ENCODE assay signal across 8 cellular contexts in the genomic region with DNA sequence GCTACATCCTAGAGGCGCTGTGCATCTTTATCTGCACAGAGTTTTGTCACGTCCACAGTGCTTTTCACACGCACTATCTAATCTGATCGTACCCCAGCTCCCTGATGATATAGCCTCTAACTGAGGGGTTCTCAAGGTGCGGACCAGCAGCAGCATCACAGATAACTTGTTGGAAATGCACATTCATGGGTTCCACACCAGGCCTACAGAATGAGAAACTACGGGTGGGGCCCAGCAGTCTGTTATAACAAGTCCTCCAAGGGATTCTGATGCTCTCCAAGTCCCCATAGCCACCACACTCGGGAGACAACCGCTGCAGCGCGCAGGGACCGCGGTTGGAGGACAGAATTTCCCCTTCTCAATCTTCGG. TPM values are rescaled to one million over a fixed set of nuclear protein-coding genes. Genes with fewer than 3 reads are reported as not detected.
A peak's percentile ranks its signal among the peaks of the same experiment; 100 is the strongest.
DNase-seq lines count a peak whose midpoint lies in the region; ATAC-seq and TF ChIP-seq lines count a peak whose summit lies in the region.

No MANE protein-coding gene starts in this region.

- POLR2A ChIA-PET in activated CD4-positive, alpha-beta T cell treated with anti-CD3 and anti-CD28 coated beads, Interleukin-2, amount 10 ng/mL, durations not matched to agents 7 days and 5 days (lab: Charles Lee): no interaction called here

- no peak for DNase-seq in activated CD4-positive, alpha-beta T cell treated with anti-CD3 and anti-CD28 coated beads, Interleukin-2, amount 10 ng/mL, durations not matched to agents 7 days and 5 days
- DNase-seq in activated CD4-positive, alpha-beta T cell treated with anti-CD3 and anti-CD28 coated beads for 48 hours: no peak
- DNase-seq in thoracic aorta (ENCODE audit: low spot score) (no peak), SIG-M5 (lab: John Stamatoyannopoulos, UW) (no peak)
- no peak for DNase-seq in activated CD4-positive, CD25-positive, alpha-beta regulatory T cell (lab: John Stamatoyannopoulos, UW)

- peaks cover 11% of the 10 kb centered on the region for H3K36me3 ChIP-seq in thoracic aorta

- H3K4me3 ChIP-seq in thoracic aorta: peak overlapping the region; percentile 97

- H3K27me3 Mint-ChIP-seq in activated CD4-positive, alpha-beta T cell treated with anti-CD3 and anti-CD28 coated beads, Interleukin-2, amount 10 ng/mL, durations not matched to agents 7 days and 5 days: no peaks in the 10 kb centered on the region

- H3K4me3 Mint-ChIP-seq in activated CD4-positive, alpha-beta T cell treated with anti-CD3 and anti-CD28 coated beads, Interleukin-2, amount 10 ng/mL, durations not matched to agents 7 days and 5 days: peak overlapping the region; percentile 94

- H3K4me1 Mint-ChIP-seq in activated CD4-positive, alpha-beta T cell treated with anti-CD3 and anti-CD28 coated beads, Interleukin-2, amount 10 ng/mL, durations not matched to agents 7 days and 5 days: peaks cover 44% of the 10 kb centered on the region

- no peak for TF ChIP-seq CTCF in thoracic aorta (IDR thresholded peaks at IDR 0.05)

- peaks cover 29 to 51% of the 10 kb centered on the region in 2 donors for H3K4me1 ChIP-seq in thoracic aorta (ENCODE audit: control insufficient read depth in 1 of 2, low read depth in 2 of 2)

- H3K27me3 ChIP-seq in layer of hippocampus (ENCODE audit: control insufficient read depth, insufficient read depth, low read length): no peaks in the 10 kb centered on the region
- H3K27me3 ChIP-seq in thoracic aorta (replicated peaks; ENCODE audit: insufficient read depth): no peaks in the 10 kb centered on the region

- CTCF ChIA-PET in activated CD4-positive, alpha-beta T cell treated with anti-CD3 and anti-CD28 coated beads, Interleukin-2, amount 10 ng/mL, durations not matched to agents 7 days and 5 days (lab: Charles Lee): no interaction called here

- no peaks in the 10 kb centered on the region for H3K9me3 ChIP-seq in thoracic aorta

- peaks cover 33% of the 10 kb centered on the region for H3K36me3 Mint-ChIP-seq in activated CD4-positive, alpha-beta T cell treated with anti-CD3 and anti-CD28 coated beads, Interleukin-2, amount 10 ng/mL, durations not matched to agents 7 days and 5 days (ENCODE audit: low read depth)

- H3K27ac ChIP-seq in angular gyrus (ENCODE audit: low read depth, low read length): peak overlapping the region; percentile 100
- peak overlapping the region; percentile 99 for H3K27ac ChIP-seq in layer of hippocampus (ENCODE audit: low read depth, low read length)
- peak overlapping the region; percentile 98 to 99 for H3K27ac ChIP-seq in thoracic aorta

- H3K27ac Mint-ChIP-seq in activated CD4-positive, alpha-beta T cell treated with anti-CD3 and anti-CD28 coated beads, Interleukin-2, amount 10 ng/mL, durations not matched to agents 7 days and 5 days: peak overlapping the region; percentile 98

- no peaks in the 10 kb centered on the region for H3K9me3 Mint-ChIP-seq in activated CD4-positive, alpha-beta T cell treated with anti-CD3 and anti-CD28 coated beads, Interleukin-2, amount 10 ng/mL, durations not matched to agents 7 days and 5 days

- peak; percentile 5 for ATAC-seq in thoracic aorta (ENCODE audit: insufficient number of reproducible peaks, low FRiP score, low read depth)
- no peak for ATAC-seq in HG03439 (IDR thresholded peaks at IDR 0.05; ENCODE audit: unreplicated experiment)

RNA-seq across cellular contexts. Expression of a gene that starts 0.8 kb away (rescaled TPM):
- total RNA-seq in activated CD4-positive, alpha-beta T cell treated with anti-CD3 and anti-CD28 coated beads, Interleukin-2, amount 10 ng/mL, durations not matched to agents 7 days and 5 days: 100 to 1,000 TPM; 201 to 214 TPM
- total RNA-seq in thoracic aorta: 100 to 1,000 TPM; 201 to 252 TPM

RNA-seq across cellular contexts. Expression of a gene that starts 53.5 kb away (rescaled TPM):
- 100 to 1,000 TPM; 120 to 142 TPM for total RNA-seq in activated CD4-positive, alpha-beta T cell treated with anti-CD3 and anti-CD28 coated beads, Interleukin-2, amount 10 ng/mL, durations not matched to agents 7 days and 5 days
- total RNA-seq in thoracic aorta: 100 to 1,000 TPM in 1 of 2 donors, 10 to 100 TPM in 1; 99.5 to 194 TPM
